ENCODE assay signal across 18 cellular contexts in genomic region chr11:75314771-75315438, GRCh38. TPM values are rescaled to one million over a fixed set of nuclear protein-coding genes. Genes with fewer than 3 reads are reported as not detected.
DNase-seq lines count a peak whose midpoint lies in the region; ATAC-seq and TF ChIP-seq lines count a peak whose summit lies in the region.
"Had no signal": no experiment of that assay in that cellular context is flagged by ENCODE, and none has a peak within 500 bp of the region (broad histone marks: within the 10 kb centered on the region; RNA-seq: fewer than 3 reads in every experiment).

No MANE protein-coding gene starts in this region.

- H3K4me3 ChIP-seq in heart right ventricle = no peak overlapping the region
- no peak overlapping the region for H3K4me3 ChIP-seq in right cardiac atrium (ENCODE audit: low read length)
- H3K4me3 ChIP-seq in neutrophil (ENCODE audit: low read depth in 1 of 2, low read length in 1 of 2) = no peak overlapping the region
- no peak overlapping the region for H3K4me3 ChIP-seq in vagina
- H3K4me3 ChIP-seq: A549, GM23248, tibial nerve had no signal

- ATAC-seq in heart right ventricle (no peak), right cardiac atrium (no peak)
- ATAC-seq: A549; effector memory CD8-positive, alpha-beta T cell; stimulated activated naive B cell treated with anti-CD40 and anti-IgM and Interleukin-4, amounts not matched to agents 10 μg/mL and 1 μg/mL and 100 μg/mL, for 72 hours had no signal

- WGBS in heart right ventricle, 2 donors = 88 to 96% methylated on average over 16 of the region's 16 CpGs
- WGBS in right cardiac atrium = 85% methylated on average over 16 of the region's 16 CpGs

- H3K27ac ChIP-seq in heart right ventricle (peak overlapping the region in 7 of 10 donors; percentile 17 to 99 (median 94)), right cardiac atrium (ENCODE audit: low read length) (no peak overlapping the region), neutrophil (peak overlapping the region; percentile 18), vagina (peak overlapping the region; percentile 93)
- H3K27ac ChIP-seq: A549, VCaP had no signal

- H3K9me3 ChIP-seq in heart right ventricle (no peaks in the 10 kb centered on the region), right cardiac atrium (ENCODE audit: control insufficient read depth, low read length) (no peaks in the 10 kb centered on the region), neutrophil (no peaks in the 10 kb centered on the region), vagina (no peaks in the 10 kb centered on the region)
- H3K9me3 ChIP-seq: A549, tibial nerve had no signal

- no peak for TF ChIP-seq POLR2A in vagina (IDR thresholded peaks at IDR 0.05)

- H3K27me3 ChIP-seq in heart right ventricle (no peaks in the 10 kb centered on the region), right cardiac atrium (ENCODE audit: control insufficient read depth, insufficient read depth) (no peaks in the 10 kb centered on the region), neutrophil (no peaks in the 10 kb centered on the region), vagina (no peaks in the 10 kb centered on the region)
- H3K27me3 ChIP-seq: tibial nerve had no signal

- no peak for DNase-seq in heart right ventricle
- no peak for DNase-seq in cardiac septum (ENCODE audit: low spot score)
- DNase-seq in right cardiac atrium = peak in 2 of 3 donors; percentile 33 to 34
- DNase-seq in vagina (ENCODE audit: extremely low spot score in 2 of 2) = no peak
- DNase-seq in NCI-H2227 (lab: John Stamatoyannopoulos, UW; ENCODE audit: unreplicated experiment) = no peak
- no peak for DNase-seq in A172 (ENCODE audit: low spot score)
- no peak for DNase-seq in NCI-H128 (lab: John Stamatoyannopoulos, UW; ENCODE audit: unreplicated experiment)
- DNase-seq: activated CD8-positive, alpha-beta memory T cell treated with anti-CD3 and anti-CD28 coated beads, Interleukin-2, amount 50 U/mL, for 48 hours; Calu3; effector memory CD8-positive, alpha-beta T cell; GM23248; naive B cell; NCI-H1105 treated with DMSO at 0.1 percent for 48 hours; stimulated activated naive B cell treated with anti-CD40 and anti-IgM and Interleukin-4, amounts not matched to agents 10 μg/mL and 1 μg/mL and 100 μg/mL, for 72 hours had no signal

- H3K36me3 ChIP-seq in heart right ventricle (peaks cover 0 to 4% (median 0%) of the 10 kb centered on the region in 9 donors), neutrophil (peaks cover 18% of the 10 kb centered on the region), vagina (no peaks in the 10 kb centered on the region)
- H3K36me3 ChIP-seq: tibial nerve had no signal

- H3K4me1 ChIP-seq in heart right ventricle (peaks cover 21 to 73% (median 55%) of the 10 kb centered on the region in 9 donors), right cardiac atrium (ENCODE audit: control insufficient read depth, insufficient read depth, low read length) (peaks cover 15% of the 10 kb centered on the region), neutrophil (ENCODE audit: control insufficient read depth in 1 of 2, insufficient read depth in 1 of 2, low read depth in 1 of 2, low read length in 1 of 2) (peaks cover 7 to 8% of the 10 kb centered on the region in 2 experiments), vagina (peaks cover 54% of the 10 kb centered on the region)

- TF ChIP-seq CTCF in heart right ventricle (IDR thresholded peaks at IDR 0.05) (no peak), neutrophil (IDR thresholded peaks at IDR 0.05) (no peak), vagina (IDR thresholded peaks at IDR 0.05) (no peak)

- intact Hi-C loops in heart right ventricle (cut with DNase I) (loop anchor here in 1 of 10 donors (5.0 kb wide), 1 partner anchor 32 kb away; no protein-coding TSS in a partner anchor), cardiac septum (cut with DNase I) (no loop called here), right cardiac atrium (cut with DNase I) (no loop called here), vagina (cut with DNase I) (loop anchor here (5.0 kb wide), 1 partner anchor 33 kb away; no protein-coding TSS in a partner anchor)

RNA-seq across cellular contexts. Expression of gene ARRB1, which starts 36.6 kb away (rescaled TPM):
- 10 to 100 TPM; 14.4 to 33.9 (median 21.7) TPM for total RNA-seq in heart right ventricle
- polyA plus RNA-seq in heart right ventricle = 1 to 10 TPM; 8.1 to 8.9 TPM
- total RNA-seq in cardiac septum = 21.4 TPM
- total RNA-seq in right cardiac atrium = 10 to 100 TPM; 24.8 to 32.5 (median 27.4) TPM
- 12.1 TPM for polyA plus RNA-seq in right cardiac atrium
- total RNA-seq in vagina = 33.1 TPM
- total RNA-seq in A172 (2014; rRNA removed; shearing (Covaris generic)) = 18.4 and 22.2 TPM in 2 replicates

Comparison
In these comparisons a context has a peak if more than half of its experiments do, and no peak if none do; other contexts are left out.
1. DNase-seq: peak in right cardiac atrium (2 of 3); none in heart right ventricle (0 of 2), cardiac septum (single experiment), vagina (0 of 2), NCI-H2227 (single experiment), A172 (single experiment) and NCI-H128 (single experiment).